ENCODE assay signal across 22 cellular contexts in the genomic region with DNA sequence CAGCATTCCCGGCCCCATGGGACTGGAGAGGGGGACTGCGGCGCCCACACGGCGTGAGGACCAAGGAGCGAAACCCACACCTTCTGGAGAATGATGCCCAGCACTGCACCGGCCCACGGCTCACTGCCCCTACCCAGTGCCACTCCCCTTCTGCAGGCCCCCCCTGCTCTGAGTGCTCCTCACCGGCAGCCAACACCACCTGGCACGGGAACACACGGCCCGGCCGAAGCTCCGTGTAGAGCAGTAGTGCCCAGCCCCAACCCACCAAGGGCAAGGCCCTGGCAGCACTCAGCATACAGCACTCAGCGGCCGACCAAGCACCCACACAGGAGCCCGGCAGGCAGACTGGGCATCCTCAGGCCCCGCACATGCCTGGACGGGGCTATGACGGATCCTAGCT.
"Had no signal": no experiment of that assay in that cellular context is flagged by ENCODE, and none has a peak within 500 bp of the region (broad histone marks: within the 10 kb centered on the region; RNA-seq: fewer than 3 reads in every experiment).

No MANE protein-coding gene starts in this region.

- H3K36me3 ChIP-seq: cardiac muscle cell, vagina had no signal

- H3K27ac ChIP-seq: body of pancreas, cardiac muscle cell, right lobe of liver, suprapubic skin, transverse colon, vagina had no signal

- H3K27ac Mint-ChIP-seq: activated naive CD4-positive, alpha-beta T cell treated with anti-CD3 and anti-CD28 coated beads, Interleukin-2, amount 50 U/mL, for 24 hours; memory B cell; stimulated activated effector memory CD8-positive, alpha-beta T cell treated with anti-CD3 and anti-CD28 coated beads, Interleukin-12 subunit alpha, Interleukin-12 subunit beta, amount 100 ng/mL, for 72 hours; WTC11 had no signal

- H3K4me1 Mint-ChIP-seq: memory B cell; neural crest cell; stimulated activated effector memory CD8-positive, alpha-beta T cell treated with anti-CD3 and anti-CD28 coated beads, Interleukin-12 subunit alpha, Interleukin-12 subunit beta, amount 100 ng/mL, for 72 hours; stimulated activated naive CD8-positive, alpha-beta T cell treated with anti-CD3 and anti-CD28 coated beads, Interleukin-15, amount 100 ng/mL, for 72 hours; WTC11 had no signal

- H3K4me1 ChIP-seq: right lobe of liver, suprapubic skin, vagina had no signal

- H3K9me3 ChIP-seq: body of pancreas, right lobe of liver, suprapubic skin, transverse colon, vagina had no signal

- DNase-seq: activated gamma-delta T cell treated with Interleukin-2 at 50 U/mL for 16 hours; activated T-cell treated with anti-CD3 and anti-CD28 coated beads, Interleukin-2, amount 50 U/mL, for 1 hour; anterior cingulate cortex; effector CD4-positive, alpha-beta T cell; foreskin melanocyte; glutamatergic neuron; hypothalamus; right lobe of liver; small intestine; stimulated activated CD4-positive, alpha-beta T cell treated with anti-CD3 and anti-CD28 coated beads, Interleukin-2, amount 100 ng/mL, for 24 hours; stimulated activated naive CD8-positive, alpha-beta T cell treated with anti-CD3 and anti-CD28 coated beads, Interleukin-15, amount 100 ng/mL, for 72 hours; transverse colon had no signal

- H3K36me3 Mint-ChIP-seq: WTC11 had no signal

- H3K27me3 ChIP-seq: body of pancreas, cardiac muscle cell, right lobe of liver, suprapubic skin, transverse colon, vagina had no signal

- H3K4me3 Mint-ChIP-seq: activated naive CD4-positive, alpha-beta T cell treated with anti-CD3 and anti-CD28 coated beads, Interleukin-2, amount 50 U/mL, for 24 hours; dendritic cell treated with granulocyte-macrophage colony-stimulating factor and Interleukin-4, amounts not matched to agents 40 ng/mL and 50 ng/mL, for 4 days; memory B cell; neural crest cell; stimulated activated effector memory CD8-positive, alpha-beta T cell treated with anti-CD3 and anti-CD28 coated beads, Interleukin-12 subunit alpha, Interleukin-12 subunit beta, amount 100 ng/mL, for 72 hours; stimulated activated naive CD8-positive, alpha-beta T cell treated with anti-CD3 and anti-CD28 coated beads, Interleukin-15, amount 100 ng/mL, for 72 hours; WTC11 had no signal

- H3K27me3 Mint-ChIP-seq: activated naive CD4-positive, alpha-beta T cell treated with anti-CD3 and anti-CD28 coated beads, Interleukin-2, amount 50 U/mL, for 24 hours; dendritic cell treated with granulocyte-macrophage colony-stimulating factor and Interleukin-4, amounts not matched to agents 40 ng/mL and 50 ng/mL, for 4 days; memory B cell; stimulated activated naive CD8-positive, alpha-beta T cell treated with anti-CD3 and anti-CD28 coated beads, Interleukin-15, amount 100 ng/mL, for 72 hours had no signal

- H3K4me3 ChIP-seq: body of pancreas, cardiac muscle cell, right lobe of liver, suprapubic skin, transverse colon, vagina had no signal

- ATAC-seq: body of pancreas; stimulated activated effector memory CD8-positive, alpha-beta T cell treated with anti-CD3 and anti-CD28 coated beads, Interleukin-12 subunit alpha, Interleukin-12 subunit beta, amount 100 ng/mL, for 72 hours; stimulated activated naive CD8-positive, alpha-beta T cell treated with anti-CD3 and anti-CD28 coated beads, Interleukin-15, amount 100 ng/mL, for 72 hours; WTC11 had no signal

- H3K9me3 Mint-ChIP-seq: activated naive CD4-positive, alpha-beta T cell treated with anti-CD3 and anti-CD28 coated beads, Interleukin-2, amount 50 U/mL, for 24 hours; dendritic cell treated with granulocyte-macrophage colony-stimulating factor and Interleukin-4, amounts not matched to agents 40 ng/mL and 50 ng/mL, for 4 days; memory B cell; neural crest cell; stimulated activated effector memory CD8-positive, alpha-beta T cell treated with anti-CD3 and anti-CD28 coated beads, Interleukin-12 subunit alpha, Interleukin-12 subunit beta, amount 100 ng/mL, for 72 hours; stimulated activated naive CD8-positive, alpha-beta T cell treated with anti-CD3 and anti-CD28 coated beads, Interleukin-15, amount 100 ng/mL, for 72 hours; WTC11 had no signal
